8 cellular contexts compared by ENCODE assay signal in the genomic region with DNA sequence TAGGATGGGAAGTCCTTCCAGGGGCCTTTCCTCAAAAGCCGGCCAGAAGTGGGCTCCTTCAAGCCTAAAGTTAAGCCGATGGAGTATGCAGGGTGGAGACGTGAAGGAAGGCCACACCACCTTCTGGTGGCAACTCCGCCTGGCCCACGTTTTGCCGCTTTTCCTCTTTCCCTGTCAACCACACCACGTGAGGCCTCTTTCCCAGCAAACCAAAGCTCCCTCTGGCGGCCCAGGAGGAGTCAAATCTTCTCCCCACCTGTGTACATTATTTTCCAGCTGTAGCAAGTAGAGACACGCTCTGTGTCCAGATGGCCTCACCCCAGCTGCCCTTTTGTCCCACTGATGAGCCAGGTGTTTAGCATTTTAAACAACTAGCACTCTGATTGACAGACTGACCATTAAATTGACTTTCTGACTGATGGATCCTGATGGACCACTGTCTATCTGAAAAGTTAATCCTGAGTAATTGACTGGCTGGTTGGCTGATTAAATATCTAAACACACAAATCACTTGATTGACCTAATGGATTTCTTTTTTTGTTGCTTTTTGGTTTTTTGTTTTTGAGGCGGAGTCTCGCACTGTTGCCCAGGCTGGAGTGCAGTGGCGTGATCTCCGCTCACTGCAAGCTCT. TPM values are rescaled to one million over a fixed set of nuclear protein-coding genes. Genes with fewer than 3 reads are reported as not detected.
DNase-seq lines count a peak whose midpoint lies in the region; ATAC-seq, FAIRE-seq and TF ChIP-seq lines count a peak whose summit lies in the region.

No MANE protein-coding gene starts in this region.

- no peaks in the 10 kb centered on the region for H3K9me3 Mint-ChIP-seq in activated naive CD8-positive, alpha-beta T cell treated with anti-CD3 and anti-CD28 coated beads for 36 hours

- H3K36me3 Mint-ChIP-seq in activated naive CD8-positive, alpha-beta T cell treated with anti-CD3 and anti-CD28 coated beads for 36 hours, result peaks cover 5% of the 10 kb centered on the region

- no peak for FAIRE-seq in GM12892 (lab: Jason Lieb, UNC)

- no peaks in the 10 kb centered on the region for H3K27me3 Mint-ChIP-seq in activated naive CD8-positive, alpha-beta T cell treated with anti-CD3 and anti-CD28 coated beads for 36 hours

- DNase-seq in EL, result peak; percentile 26
- DNase-seq in NCI-H1048 (lab: John Stamatoyannopoulos, UW), result peak; percentile 7
- no peak for DNase-seq in activated naive CD8-positive, alpha-beta T cell treated with anti-CD3 and anti-CD28 coated beads for 36 hours
- DNase-seq in iPS-NIHi11 (ENCODE audit: low spot score), result peak; percentile 79
- DNase-seq in ureter (ENCODE audit: low spot score), result peak; percentile 78
- DNase-seq in GM12892 (ENCODE audit: insufficient read length), result no peak
- DNase-seq in COLO829 (ENCODE audit: low spot score), result no peak

- no peak for ATAC-seq in HG02973 (IDR thresholded peaks at IDR 0.05; ENCODE audit: unreplicated experiment)

- no peak for TF ChIP-seq POLR2A in GM12892 (IDR thresholded peaks at IDR 0.05; ENCODE audit: low read depth, low read length)

- no peak overlapping the region for H3K4me3 Mint-ChIP-seq in activated naive CD8-positive, alpha-beta T cell treated with anti-CD3 and anti-CD28 coated beads for 36 hours

- peak overlapping the region; percentile 77 for H3K27ac Mint-ChIP-seq in activated naive CD8-positive, alpha-beta T cell treated with anti-CD3 and anti-CD28 coated beads for 36 hours

- H3K4me1 Mint-ChIP-seq in activated naive CD8-positive, alpha-beta T cell treated with anti-CD3 and anti-CD28 coated beads for 36 hours, result peaks cover 54% of the 10 kb centered on the region

RNA-seq across cellular contexts. Expression of a gene that starts 59.6 kb away (rescaled TPM):
- total RNA-seq in activated naive CD8-positive, alpha-beta T cell treated with anti-CD3 and anti-CD28 coated beads for 36 hours, result 10 to 100 TPM; 14.7 to 16.7 TPM
- total RNA-seq in ureter, result 121 TPM
- polyA plus RNA-seq in GM12892 (2012; ENCODE audit: missing spikeins), result 101 TPM

Comparison
In these comparisons a context has a peak if more than half of its experiments do, and no peak if none do; other contexts are left out.
1. DNase-seq: peak in EL (single experiment), NCI-H1048 (single experiment), iPS-NIHi11 (single experiment) and ureter (single experiment); none in activated naive CD8-positive, alpha-beta T cell treated with anti-CD3 and anti-CD28 coated beads for 36 hours (single experiment), GM12892 (single experiment) and COLO829 (single experiment).